ENCODE assay signal across 8 cellular contexts in the genomic region with DNA sequence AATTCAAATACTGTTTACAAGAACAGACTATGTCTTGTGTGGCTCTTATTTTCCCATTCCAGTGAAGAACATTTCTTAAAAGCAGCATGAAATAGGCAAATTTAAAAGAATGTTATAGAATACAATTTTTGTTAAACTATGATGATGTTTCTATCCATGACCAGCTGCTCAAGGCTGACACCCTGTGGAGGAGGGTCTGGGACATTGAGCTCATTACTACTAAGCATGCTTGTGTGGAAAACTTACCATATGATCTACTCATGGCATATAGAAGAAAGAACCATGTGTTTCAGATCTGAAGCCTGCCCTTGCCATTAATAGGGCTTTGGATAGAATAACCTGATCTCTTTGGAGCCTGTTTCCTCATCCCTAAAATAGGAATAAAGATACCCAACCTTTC.
DNase-seq lines count a peak whose midpoint lies in the region; ATAC-seq, FAIRE-seq and TF ChIP-seq lines count a peak whose summit lies in the region.

No MANE protein-coding gene starts in this region.

- FAIRE-seq in D721Med (lab: Jason Lieb, UNC) = no peak

- TF ChIP-seq CTCF in D721Med (IDR thresholded peaks at IDR 0.05; ENCODE audit: insufficient read depth, missing control alignments) (peak; percentile 53), LNCaP clone FGC (IDR thresholded peaks at IDR 0.05; ENCODE audit: control insufficient read depth, extremely low read depth, insufficient read depth) (peak; percentile 61), VCaP (conservative IDR thresholded peaks at IDR 0.05) (peak; percentile 75), kidney epithelial cell (IDR thresholded peaks at IDR 0.05; ENCODE audit: insufficient read depth, low read length, poor library complexity, severe bottlenecking) (peak; percentile 40), coronary artery (IDR thresholded peaks at IDR 0.05) (no peak)

- no peak overlapping the region for H3K27ac Mint-ChIP-seq in activated CD4-positive, alpha-beta T cell treated with anti-CD3 and anti-CD28 coated beads, Interleukin-2, amount 10 ng/mL, durations not matched to agents 7 days and 5 days

- no peaks in the 10 kb centered on the region for H3K9me3 Mint-ChIP-seq in activated CD4-positive, alpha-beta T cell treated with anti-CD3 and anti-CD28 coated beads, Interleukin-2, amount 10 ng/mL, durations not matched to agents 7 days and 5 days

- CTCF ChIA-PET in activated CD4-positive, alpha-beta T cell treated with anti-CD3 and anti-CD28 coated beads, Interleukin-2, amount 10 ng/mL, durations not matched to agents 7 days and 5 days (lab: Charles Lee) = no interaction called here

- no peak for ATAC-seq in GM21576 (IDR thresholded peaks at IDR 0.05; ENCODE audit: unreplicated experiment)

- no peaks in the 10 kb centered on the region for H3K27me3 Mint-ChIP-seq in activated CD4-positive, alpha-beta T cell treated with anti-CD3 and anti-CD28 coated beads, Interleukin-2, amount 10 ng/mL, durations not matched to agents 7 days and 5 days

- H3K4me3 ChIP-seq in LNCaP clone FGC (ENCODE audit: low read depth, low read length) = no peak overlapping the region
- H3K4me3 ChIP-seq in kidney epithelial cell (ENCODE audit: low read depth, low read length) = no peak overlapping the region
- no peak overlapping the region for H3K4me3 ChIP-seq in coronary artery

- no peaks in the 10 kb centered on the region for H3K36me3 Mint-ChIP-seq in activated CD4-positive, alpha-beta T cell treated with anti-CD3 and anti-CD28 coated beads, Interleukin-2, amount 10 ng/mL, durations not matched to agents 7 days and 5 days (ENCODE audit: low read depth)

- H3K36me3 ChIP-seq in kidney epithelial cell (ENCODE audit: control insufficient read depth, insufficient read depth, low read length) = no peaks in the 10 kb centered on the region

- no peak for DNase-seq in D721Med (ENCODE audit: insufficient read length, low spot score)
- DNase-seq in LNCaP clone FGC (ENCODE audit: low read depth) = no peak
- no peak for DNase-seq in kidney epithelial cell (ENCODE audit: low read depth)
- DNase-seq in T1000 (lab: John Stamatoyannopoulos, UW) = no peak
- no peak for DNase-seq in activated CD4-positive, alpha-beta T cell treated with anti-CD3 and anti-CD28 coated beads, Interleukin-2, amount 10 ng/mL, durations not matched to agents 7 days and 5 days
- no peak for DNase-seq in coronary artery (ENCODE audit: low spot score)

- no peaks in the 10 kb centered on the region for H3K27me3 ChIP-seq in kidney epithelial cell (ENCODE audit: control insufficient read depth, insufficient read depth, low read length)

- no peak overlapping the region for H3K27ac ChIP-seq in VCaP
- no peak overlapping the region for H3K27ac ChIP-seq in coronary artery

- POLR2A ChIA-PET in activated CD4-positive, alpha-beta T cell treated with anti-CD3 and anti-CD28 coated beads, Interleukin-2, amount 10 ng/mL, durations not matched to agents 7 days and 5 days (lab: Charles Lee) = no interaction called here

- H3K4me1 Mint-ChIP-seq in activated CD4-positive, alpha-beta T cell treated with anti-CD3 and anti-CD28 coated beads, Interleukin-2, amount 10 ng/mL, durations not matched to agents 7 days and 5 days = no peaks in the 10 kb centered on the region

- H3K4me3 Mint-ChIP-seq in activated CD4-positive, alpha-beta T cell treated with anti-CD3 and anti-CD28 coated beads, Interleukin-2, amount 10 ng/mL, durations not matched to agents 7 days and 5 days = no peak overlapping the region
